In the genomic region with DNA sequence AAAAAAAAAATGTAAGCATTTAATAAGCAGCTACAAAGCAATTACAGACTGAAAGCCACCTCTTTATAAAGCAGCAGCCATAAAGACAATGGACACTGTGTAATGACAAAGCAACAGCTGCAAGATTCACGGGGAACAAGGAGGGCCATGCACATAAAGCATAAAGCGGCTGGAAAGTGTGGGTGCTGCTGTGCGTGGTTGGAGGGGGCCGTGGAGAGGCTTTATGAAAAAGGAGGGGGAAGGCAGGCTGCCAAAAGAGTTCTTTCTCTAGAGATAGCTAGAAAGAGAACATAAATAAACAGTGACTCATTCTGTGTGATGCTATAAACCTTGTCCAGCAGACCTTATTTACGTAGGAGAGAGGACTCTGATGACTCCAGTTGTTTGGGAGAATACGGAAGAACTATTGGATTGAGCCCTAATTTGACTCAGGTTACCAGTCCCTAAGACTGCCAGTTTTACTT, we compare ENCODE assay signal across 9 cellular contexts. TPM values are rescaled to one million over a fixed set of nuclear protein-coding genes. Genes with fewer than 3 reads are reported as not detected.
DNase-seq lines count a peak whose midpoint lies in the region; ATAC-seq and TF ChIP-seq lines count a peak whose summit lies in the region.
"Had no signal": no experiment of that assay in that cellular context is flagged by ENCODE, and none has a peak within 500 bp of the region (broad histone marks: within the 10 kb centered on the region; RNA-seq: fewer than 3 reads in every experiment).

No MANE protein-coding gene starts in this region.

- ATAC-seq in GM21825 (IDR thresholded peaks at IDR 0.05; ENCODE audit: unreplicated experiment) (no peak), HG02973 (IDR thresholded peaks at IDR 0.05; ENCODE audit: unreplicated experiment) (no peak), GM23338 (no peak)

- H3K4me3 ChIP-seq in A673 (ENCODE audit: low read depth, low read length, poor library complexity, severe bottlenecking) = no peak overlapping the region
- H3K4me3 ChIP-seq in dorsolateral prefrontal cortex = peak overlapping the region in 27 of 59 donors; percentile 1 to 52 (median 17)
- H3K4me3 ChIP-seq in GM23338 = no peak overlapping the region

- BruUV-seq in A673 (replicated peaks; lab: Mats Ljungman, UMichigan) = no TSS peak

- no peak overlapping the region for H3K4me2 ChIP-seq in GM23338

- no peaks in the 10 kb centered on the region for H3K27me3 Mint-ChIP-seq in GM23338 (ENCODE audit: insufficient read depth, low read depth, poor library complexity)

- H3K27ac ChIP-seq in A673 (ENCODE audit: low read depth, low read length, poor library complexity, severe bottlenecking) (no peak overlapping the region), dorsolateral prefrontal cortex (peak overlapping the region in 57 of 59 donors; percentile 25 to 92 (median 80)), GM23338 (ENCODE audit: low read depth) (no peak overlapping the region)

- TF ChIP-seq CTCF in A673 (conservative IDR thresholded peaks at IDR 0.05; ENCODE audit: low read depth, low read length) = no peak
- TF ChIP-seq CTCF in dorsolateral prefrontal cortex (IDR thresholded peaks at IDR 0.05 in 54 of 56, conservative IDR thresholded peaks at IDR 0.05 in 2 of 56; ENCODE audit: low read depth in 1 of 56, partially characterized antibody in 56 of 56) = peak in 6 of 56 donors; percentile 10 to 29 (median 24)
- no peak for TF ChIP-seq CTCF in GM23338 (conservative IDR thresholded peaks at IDR 0.05; ENCODE audit: low read depth in 2 of 2)
- no peak for TF ChIP-seq CTCF in GM10266 (IDR thresholded peaks at IDR 0.05; ENCODE audit: control insufficient read depth, insufficient read depth, low read depth, missing control alignments)

- intact Hi-C loops in A673 (cut with micrococcal nuclease; ENCODE audit: unreplicated experiment) (no loop called here), dorsolateral prefrontal cortex (cut with DNase I) (loop anchor here in 1 of 2 donors (2.0 kb wide), 2 partner anchors 15 to 45 kb away; no protein-coding TSS in a partner anchor)

- H3K79me2 ChIP-seq in GM23338 (replicated peaks; ENCODE audit: insufficient read depth) = no peaks in the 10 kb centered on the region

- H3K4me1 Mint-ChIP-seq in GM23338 = peaks cover 1% of the 10 kb centered on the region; the same call in 1 of the 3 replicates
- H3K4me1 Mint-ChIP-seq: CD8-positive, alpha-beta memory T cell had no signal

- H2AFZ ChIP-seq in GM23338 = no peak overlapping the region

- H4K20me1 ChIP-seq in GM23338 (replicated peaks; ENCODE audit: insufficient read depth) = no peaks in the 10 kb centered on the region

- no peak overlapping the region for H3K4me3 Mint-ChIP-seq in GM23338
- H3K4me3 Mint-ChIP-seq: CD8-positive, alpha-beta memory T cell had no signal

- H3K36me3 Mint-ChIP-seq in GM23338 (ENCODE audit: low read depth) = no peaks in the 10 kb centered on the region

- CTCF ChIA-PET in A673 (lab: Charles Lee) = interaction anchor here (0.5 kb wide), 1 partner anchor 48 kb away, joined by 3 read pairs; no protein-coding TSS in a partner anchor

- H3K9me3 Mint-ChIP-seq in GM23338 = peaks cover 3% of the 10 kb centered on the region; the same call in 1 of the 3 replicates

- peaks cover 14% of the 10 kb centered on the region for H3K4me1 ChIP-seq in A673 (ENCODE audit: insufficient read depth, low read length, poor library complexity, severe bottlenecking)
- no peaks in the 10 kb centered on the region for H3K4me1 ChIP-seq in GM23338 (ENCODE audit: insufficient read depth)

- DNase-seq in A673 (ENCODE audit: low spot score) (peak; percentile 53), NCI-H1417 treated with DMSO at 0.1 percent for 48 hours (lab: John Stamatoyannopoulos, UW) (peak; percentile 44), dorsolateral prefrontal cortex (peak; percentile 9 to 81 (median 66)), mucosa of gallbladder (ENCODE audit: low spot score) (peak; percentile 86), GM23338 (ENCODE audit: low spot score) (no peak), GM10266 (ENCODE audit: extremely low spot score) (no peak)
- DNase-seq: CD8-positive, alpha-beta memory T cell had no signal

- H3K27me3 ChIP-seq in A673 (replicated peaks; ENCODE audit: insufficient read depth, low read depth, low read length, poor library complexity) = no peaks in the 10 kb centered on the region
- no peaks in the 10 kb centered on the region for H3K27me3 ChIP-seq in dorsolateral prefrontal cortex
- no peaks in the 10 kb centered on the region for H3K27me3 ChIP-seq in GM23338 (ENCODE audit: insufficient read depth)

- H3K9me2 ChIP-seq in GM23338 (ENCODE audit: insufficient read depth) = 0 out of 2 replicates have a peak, but pooled peaks cover 5% of the 10 kb centered on the region

- POLR2A ChIA-PET in A673 (lab: Charles Lee; ENCODE audit: low non-redundant PET) = no interaction called here

- no peaks in the 10 kb centered on the region for H3F3A ChIP-seq in GM23338 (replicated peaks; ENCODE audit: low read depth)

- no peaks in the 10 kb centered on the region for H3K36me3 ChIP-seq in A673 (ENCODE audit: insufficient read depth, low read length, poor library complexity, severe bottlenecking)
- no peaks in the 10 kb centered on the region for H3K36me3 ChIP-seq in GM23338 (ENCODE audit: insufficient read depth)

- no peak overlapping the region for H3K27ac Mint-ChIP-seq in GM23338
- H3K27ac Mint-ChIP-seq: CD8-positive, alpha-beta memory T cell had no signal

- H3K9me3 ChIP-seq in A673 (ENCODE audit: low read depth, low read length, poor library complexity, severe bottlenecking) = no peaks in the 10 kb centered on the region

TF ChIP-seq in GM23338, 12 proteins besides CTCF, POLR2A, EP300 and RAD21:
- TF ChIP-seq JUNB (IDR thresholded peaks at IDR 0.05; ENCODE audit: unreplicated experiment) = no peak

RNA-seq across cellular contexts. Expression of gene ADAMTS1, which starts 49.3 kb away (rescaled TPM):
- total RNA-seq in A673 (2021) (14.0 and 17.9 TPM in 2 replicates), dorsolateral prefrontal cortex (100 to 1,000 TPM in 3 of 120 experiments, 10 to 100 TPM in 117; 11.7 to 160 (median 37.6) TPM), mucosa of gallbladder (74.7 TPM)
- 14.1 and 15.4 TPM in 2 replicates for total RNA-seq in GM23338 (2014; rRNA removed; shearing (Covaris generic))
- polyA plus RNA-seq in GM23338 (2016; fragmentation: Nextera tagmentation; extraction: Ambion mirVana) = 5.6 and 6.1 TPM in 2 replicates
- total RNA-seq: CD8-positive, alpha-beta memory T cell had no signal

Comparison
In these comparisons a context has a peak if more than half of its experiments do, and no peak if none do; other contexts are left out.
1. DNase-seq: peak in A673 (single experiment), NCI-H1417 treated with DMSO at 0.1 percent for 48 hours (single experiment), dorsolateral prefrontal cortex (10 of 10) and mucosa of gallbladder (single experiment); none in GM23338 (single experiment) and GM10266 (single experiment).
2. H3K27ac ChIP-seq: peak in dorsolateral prefrontal cortex (57 of 59); none in A673 (single experiment) and GM23338 (single experiment).